In the genomic region with DNA sequence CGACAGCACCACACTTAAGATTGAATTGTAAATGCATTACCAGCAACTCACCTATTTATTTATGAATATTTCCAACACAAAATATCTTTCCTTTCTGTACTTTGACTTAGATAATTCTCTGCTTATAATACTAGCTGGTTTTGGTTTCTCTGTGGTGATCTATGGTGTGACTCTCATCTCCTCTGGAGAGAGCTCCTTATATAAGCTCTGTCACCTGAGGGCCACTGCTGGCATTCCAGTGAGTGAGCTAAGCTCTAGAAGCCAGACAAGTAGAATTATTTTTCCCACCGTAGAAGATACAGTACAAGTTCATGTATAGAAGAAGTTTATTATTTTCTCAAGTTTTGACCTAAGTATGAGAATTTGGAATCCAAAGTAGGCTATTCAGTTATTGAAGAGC, we compare ENCODE assay signal across 10 cellular contexts.
A peak's percentile ranks its signal among the peaks of the same experiment; 100 is the strongest.
DNase-seq lines count a peak whose midpoint lies in the region; ATAC-seq, FAIRE-seq and TF ChIP-seq lines count a peak whose summit lies in the region.
"Had no signal": no experiment of that assay in that cellular context is flagged by ENCODE, and none has a peak within 500 bp of the region (broad histone marks: within the 10 kb centered on the region; RNA-seq: fewer than 3 reads in every experiment).

No MANE protein-coding gene starts in this region.

- H3K36me3 ChIP-seq in DOHH2 (ENCODE audit: control insufficient read depth, low read length): 0 out of 2 replicates have a peak, but pooled peaks cover 3% of the 10 kb centered on the region
- peaks cover 19% of the 10 kb centered on the region; the same call in 1 of the 2 replicates for H3K36me3 ChIP-seq in OCI-LY1 (ENCODE audit: insufficient read depth, low read length)
- H3K36me3 ChIP-seq: left ventricle myocardium inferior had no signal

- no peaks in the 10 kb centered on the region for H3K9me2 ChIP-seq in DOHH2 (replicated peaks; ENCODE audit: control insufficient read depth, low read length)
- H3K9me2 ChIP-seq in OCI-LY1 (ENCODE audit: low read depth, low read length): no peaks in the 10 kb centered on the region

- H3K79me2 ChIP-seq in DOHH2 (ENCODE audit: control insufficient read depth, low read length) (peaks cover 65% of the 10 kb centered on the region), OCI-LY1 (ENCODE audit: insufficient read depth, low read length) (peaks cover 45% of the 10 kb centered on the region)

- TF ChIP-seq CTCF in DOHH2 (IDR thresholded peaks at IDR 0.05; ENCODE audit: low read depth, low read length, poor library complexity, severe bottlenecking): no peak
- TF ChIP-seq CTCF in OCI-LY1 (IDR thresholded peaks at IDR 0.05; ENCODE audit: low read length): no peak

- peak; percentile 30 for ATAC-seq in GM21367 (IDR thresholded peaks at IDR 0.05; ENCODE audit: unreplicated experiment)
- ATAC-seq in left lobe of liver: peak; percentile 44
- ATAC-seq in HG03457 (IDR thresholded peaks at IDR 0.05; ENCODE audit: unreplicated experiment): no peak
- ATAC-seq in GM19467 (IDR thresholded peaks at IDR 0.05; ENCODE audit: unreplicated experiment): no peak

- H3K9ac ChIP-seq in OCI-LY1 (ENCODE audit: low read length): peak overlapping the region; percentile 21; the same call in 1 of the 2 replicates

- H3K4me3 ChIP-seq in DOHH2 (ENCODE audit: low read length) (no peak overlapping the region), OCI-LY1 (ENCODE audit: low read depth, low read length, poor library complexity, severe bottlenecking) (no peak overlapping the region)
- H3K4me3 ChIP-seq: left ventricle myocardium inferior had no signal

- H3K27ac ChIP-seq in DOHH2 (ENCODE audit: low read depth, low read length) (peak overlapping the region; percentile 20; the same call in 1 of the 2 replicates), OCI-LY1 (ENCODE audit: low read depth, low read length, poor library complexity, severe bottlenecking) (peak overlapping the region; percentile 67)
- H3K27ac ChIP-seq: left ventricle myocardium inferior had no signal

- no peak overlapping the region for H2AFZ ChIP-seq in OCI-LY1 (ENCODE audit: low read length)

- H3K4me2 ChIP-seq in DOHH2 (ENCODE audit: low read length) (peak overlapping the region; percentile 46), OCI-LY1 (ENCODE audit: low read length) (no peak overlapping the region)

- H3K4me1 ChIP-seq in DOHH2 (ENCODE audit: control insufficient read depth, low read length): peaks cover 68% of the 10 kb centered on the region
- H3K4me1 ChIP-seq in OCI-LY1 (ENCODE audit: insufficient read depth, low read length, severe bottlenecking): peaks cover 67% of the 10 kb centered on the region

- H4K20me1 ChIP-seq in DOHH2 (ENCODE audit: control insufficient read depth, insufficient read depth, low read depth, low read length): no peaks in the 10 kb centered on the region
- no peaks in the 10 kb centered on the region for H4K20me1 ChIP-seq in OCI-LY1 (ENCODE audit: insufficient read depth, low read length)

- H3K27me3 ChIP-seq in DOHH2 (ENCODE audit: control insufficient read depth, low read length) (no peaks in the 10 kb centered on the region), OCI-LY1 (ENCODE audit: insufficient read depth, low read length) (no peaks in the 10 kb centered on the region)

- H3K9me3 ChIP-seq in DOHH2 (ENCODE audit: control insufficient read depth, insufficient read depth, low read length): no peaks in the 10 kb centered on the region
- no peaks in the 10 kb centered on the region for H3K9me3 ChIP-seq in OCI-LY1 (ENCODE audit: low read length)
- H3K9me3 ChIP-seq: left ventricle myocardium inferior had no signal

- no peak for DNase-seq in left lobe of liver (ENCODE audit: low spot score)
- DNase-seq in RCC 7860 (ENCODE audit: low spot score): no peak
- no peak for DNase-seq in dedifferentiated amniotic fluid mesenchymal stem cell (ENCODE audit: extremely low spot score)
- DNase-seq: left ventricle myocardium inferior, retina had no signal

- H3F3A ChIP-seq in DOHH2 (ENCODE audit: control insufficient read depth, insufficient read depth) (peaks cover 21% of the 10 kb centered on the region), OCI-LY1 (ENCODE audit: insufficient read depth, low read length) (peaks cover 11% of the 10 kb centered on the region)

- FAIRE-seq in RCC 7860 (lab: Jason Lieb, UNC): no peak

Comparison
In these comparisons a context has a peak if more than half of its experiments do, and no peak if none do; other contexts are left out.
1. ATAC-seq: peak in GM21367 (single experiment) and left lobe of liver (single experiment); none in HG03457 (single experiment) and GM19467 (single experiment).